15 cellular contexts compared by ENCODE assay signal in genomic region chr10:3931901-3932300, GRCh38.
DNase-seq lines count a peak whose midpoint lies in the region; ATAC-seq and TF ChIP-seq lines count a peak whose summit lies in the region.
"Had no signal": no experiment of that assay in that cellular context is flagged by ENCODE, and none has a peak within 500 bp of the region (broad histone marks: within the 10 kb centered on the region; RNA-seq: fewer than 3 reads in every experiment).

No MANE protein-coding gene starts in this region.

- TF ChIP-seq CTCF in Panc1 (IDR thresholded peaks at IDR 0.05), result no peak

- no peak for DNase-seq in activated CD4-positive, alpha-beta memory T cell treated with anti-CD3 and anti-CD28 coated beads for 36 hours
- no peak for DNase-seq in activated CD4-positive, alpha-beta memory T cell treated with anti-CD3 and anti-CD28 coated beads, Interleukin-2, amount 10 ng/mL, durations not matched to agents 7 days and 5 days
- DNase-seq in Panc1 (ENCODE audit: low read depth, low spot score), result no peak
- DNase-seq in activated T-helper 1 cell treated with anti-CD3 and anti-CD28 coated beads, Interleukin-12 subunit alpha, Interleukin-12 subunit beta, Interleukin-2, Interleukin-4 antibody, amounts not matched to agents 30 ng/mL and 10 ng/mL and 1 ng/mL, durations not matched to agents 14 hours and 24 hours and 36 hours (ENCODE audit: low spot score), result no peak
- DNase-seq in neuronal stem cell (ENCODE audit: low spot score), result no peak
- no peak for DNase-seq in AML-193 (lab: John Stamatoyannopoulos, UW)
- DNase-seq in retina, result no peak
- DNase-seq: DMS79 treated with DMSO at 0.1 percent for 48 hours, IMR-90, NCI-H1417 treated with DMSO at 0.1 percent for 48 hours, NCI-H187 treated with DMSO at 0.1 percent for 48 hours, NCI-H2227 treated with DMSO at 0.1 percent for 48 hours, NCI-H524 treated with DMSO at 0.1 percent for 48 hours, RPMI8226 had no signal

- H3K4me3 Mint-ChIP-seq in activated CD4-positive, alpha-beta memory T cell treated with anti-CD3 and anti-CD28 coated beads for 36 hours, result no peak overlapping the region
- no peak overlapping the region for H3K4me3 Mint-ChIP-seq in activated CD4-positive, alpha-beta memory T cell treated with anti-CD3 and anti-CD28 coated beads, Interleukin-2, amount 10 ng/mL, durations not matched to agents 7 days and 5 days
- peak overlapping the region; percentile 13 for H3K4me3 Mint-ChIP-seq in activated T-helper 1 cell treated with anti-CD3 and anti-CD28 coated beads, Interleukin-12 subunit alpha, Interleukin-12 subunit beta, Interleukin-2, Interleukin-4 antibody, amounts not matched to agents 30 ng/mL and 10 ng/mL and 1 ng/mL, durations not matched to agents 14 hours and 24 hours and 36 hours

- CTCF ChIA-PET in activated CD4-positive, alpha-beta memory T cell treated with anti-CD3 and anti-CD28 coated beads for 36 hours (lab: Charles Lee), result no interaction called here
- CTCF ChIA-PET in activated CD4-positive, alpha-beta memory T cell treated with anti-CD3 and anti-CD28 coated beads, Interleukin-2, amount 10 ng/mL, durations not matched to agents 7 days and 5 days (lab: Charles Lee), result interaction anchor here (0.6 to 0.7 kb wide), 2 partner anchors 15 to 191 kb away, joined by 3 to 5 read pairs; no protein-coding TSS in a partner anchor
- CTCF ChIA-PET in Panc1 (lab: Charles Lee), result no interaction called here

- no peak overlapping the region for H2BK12ac ChIP-seq in neuronal stem cell (ENCODE audit: low read length)

- H3K36me3 ChIP-seq in Panc1 (ENCODE audit: control insufficient read depth, insufficient read depth, low read length) (no peaks in the 10 kb centered on the region), neuronal stem cell (replicated peaks in 1 of 2; ENCODE audit: control insufficient read depth in 2 of 2, insufficient read depth in 2 of 2, low read length in 2 of 2) (no peaks in the 10 kb centered on the region)

- no peak overlapping the region for H2BK120ac ChIP-seq in neuronal stem cell (ENCODE audit: low read depth, low read length)

- POLR2A ChIA-PET in activated CD4-positive, alpha-beta memory T cell treated with anti-CD3 and anti-CD28 coated beads for 36 hours (lab: Charles Lee), result interaction anchor here (1.1 to 1.2 kb wide), 2 partner anchors 121 to 191 kb away, joined by 3 read pairs; no protein-coding TSS in a partner anchor
- POLR2A ChIA-PET in activated CD4-positive, alpha-beta memory T cell treated with anti-CD3 and anti-CD28 coated beads, Interleukin-2, amount 10 ng/mL, durations not matched to agents 7 days and 5 days (lab: Charles Lee), result interaction anchor here (0.6 to 7.4 kb wide), 6 partner anchors 14 to 148 kb away, joined by 3 to 74 read pairs (median 3); partner anchors contain the start of gene KLF6
- POLR2A ChIA-PET in Panc1 (lab: Charles Lee), result no interaction called here

- no peak overlapping the region for H3K14ac ChIP-seq in neuronal stem cell (ENCODE audit: low read length)

- H3K23ac ChIP-seq in neuronal stem cell (ENCODE audit: low read depth, low read length, poor library complexity), result no peak overlapping the region

- no peak overlapping the region for H4K8ac ChIP-seq in neuronal stem cell (ENCODE audit: low read depth, low read length)

- H3K4me3 ChIP-seq in Panc1 (ENCODE audit: low read depth in 2 of 2, low read length in 2 of 2), result no peak overlapping the region
- H3K4me3 ChIP-seq in neuronal stem cell (ENCODE audit: low read length in 2 of 2), result no peak overlapping the region

- no peak overlapping the region for H3K9ac ChIP-seq in neuronal stem cell (ENCODE audit: low read depth, low read length, poor library complexity)

- H3K79me1 ChIP-seq in neuronal stem cell (ENCODE audit: low read depth, low read length), result no peaks in the 10 kb centered on the region

- no peak overlapping the region for H2BK15ac ChIP-seq in neuronal stem cell (ENCODE audit: low read length)

- WGBS in neuronal stem cell (ENCODE audit: extremely low coverage in 2 of 2, insufficient read length in 2 of 2, insufficient replicate concordance in 1 of 2), 2 donors, result no CpG with 5 or more reads among the region's 7 CpGs

- H3K36me3 Mint-ChIP-seq in activated CD4-positive, alpha-beta memory T cell treated with anti-CD3 and anti-CD28 coated beads for 36 hours, result no peaks in the 10 kb centered on the region
- H3K36me3 Mint-ChIP-seq in activated CD4-positive, alpha-beta memory T cell treated with anti-CD3 and anti-CD28 coated beads, Interleukin-2, amount 10 ng/mL, durations not matched to agents 7 days and 5 days (ENCODE audit: low read depth), result peaks cover 24% of the 10 kb centered on the region
- H3K36me3 Mint-ChIP-seq in activated T-helper 1 cell treated with anti-CD3 and anti-CD28 coated beads, Interleukin-12 subunit alpha, Interleukin-12 subunit beta, Interleukin-2, Interleukin-4 antibody, amounts not matched to agents 30 ng/mL and 10 ng/mL and 1 ng/mL, durations not matched to agents 14 hours and 24 hours and 36 hours (ENCODE audit: low read depth), result peaks cover 9% of the 10 kb centered on the region

- H3K9me3 ChIP-seq in Panc1 (ENCODE audit: control insufficient read depth, insufficient read depth, low read depth, low read length) (peaks cover 12% of the 10 kb centered on the region; the same call in 1 of the 2 replicates), neuronal stem cell (replicated peaks in 1 of 2; ENCODE audit: control insufficient read depth in 2 of 2, insufficient read depth in 1 of 2, low read depth in 1 of 2, low read length in 2 of 2) (no peaks in the 10 kb centered on the region)

- H3K4ac ChIP-seq in neuronal stem cell (ENCODE audit: low read length), result no peak overlapping the region

- no peaks in the 10 kb centered on the region for H3K27me3 ChIP-seq in Panc1 (ENCODE audit: control insufficient read depth, insufficient read depth, low read length)
- no peaks in the 10 kb centered on the region for H3K27me3 ChIP-seq in neuronal stem cell (ENCODE audit: control insufficient read depth in 3 of 3, insufficient read depth in 3 of 3, low read depth in 1 of 3, low read length in 3 of 3)

- no peak overlapping the region for H2BK5ac ChIP-seq in neuronal stem cell (ENCODE audit: low read length)

- no peaks in the 10 kb centered on the region for H3K27me3 Mint-ChIP-seq in activated CD4-positive, alpha-beta memory T cell treated with anti-CD3 and anti-CD28 coated beads for 36 hours
- no peaks in the 10 kb centered on the region for H3K27me3 Mint-ChIP-seq in activated CD4-positive, alpha-beta memory T cell treated with anti-CD3 and anti-CD28 coated beads, Interleukin-2, amount 10 ng/mL, durations not matched to agents 7 days and 5 days
- no peaks in the 10 kb centered on the region for H3K27me3 Mint-ChIP-seq in activated T-helper 1 cell treated with anti-CD3 and anti-CD28 coated beads, Interleukin-12 subunit alpha, Interleukin-12 subunit beta, Interleukin-2, Interleukin-4 antibody, amounts not matched to agents 30 ng/mL and 10 ng/mL and 1 ng/mL, durations not matched to agents 14 hours and 24 hours and 36 hours (ENCODE audit: insufficient read depth)

- H3K27ac Mint-ChIP-seq in activated CD4-positive, alpha-beta memory T cell treated with anti-CD3 and anti-CD28 coated beads for 36 hours, result peak overlapping the region; percentile 55
- H3K27ac Mint-ChIP-seq in activated CD4-positive, alpha-beta memory T cell treated with anti-CD3 and anti-CD28 coated beads, Interleukin-2, amount 10 ng/mL, durations not matched to agents 7 days and 5 days, result no peak overlapping the region
- H3K27ac Mint-ChIP-seq in activated T-helper 1 cell treated with anti-CD3 and anti-CD28 coated beads, Interleukin-12 subunit alpha, Interleukin-12 subunit beta, Interleukin-2, Interleukin-4 antibody, amounts not matched to agents 30 ng/mL and 10 ng/mL and 1 ng/mL, durations not matched to agents 14 hours and 24 hours and 36 hours, result peak overlapping the region; percentile 32

- H3K4me1 ChIP-seq in Panc1 (ENCODE audit: control insufficient read depth, insufficient read depth, low read length) (peaks cover 4% of the 10 kb centered on the region; the same call in 1 of the 2 replicates), neuronal stem cell (ENCODE audit: control insufficient read depth in 2 of 2, insufficient read depth in 1 of 2, low read depth in 1 of 2, low read length in 2 of 2) (no peaks in the 10 kb centered on the region)

- no peak for ATAC-seq in Panc1

- peak overlapping the region; percentile 58 for H2AK5ac ChIP-seq in neuronal stem cell (ENCODE audit: low read depth, low read length)

- H3K9me3 Mint-ChIP-seq in activated CD4-positive, alpha-beta memory T cell treated with anti-CD3 and anti-CD28 coated beads for 36 hours, result no peaks in the 10 kb centered on the region
- H3K9me3 Mint-ChIP-seq in activated CD4-positive, alpha-beta memory T cell treated with anti-CD3 and anti-CD28 coated beads, Interleukin-2, amount 10 ng/mL, durations not matched to agents 7 days and 5 days, result peaks cover 6% of the 10 kb centered on the region
- H3K9me3 Mint-ChIP-seq in activated T-helper 1 cell treated with anti-CD3 and anti-CD28 coated beads, Interleukin-12 subunit alpha, Interleukin-12 subunit beta, Interleukin-2, Interleukin-4 antibody, amounts not matched to agents 30 ng/mL and 10 ng/mL and 1 ng/mL, durations not matched to agents 14 hours and 24 hours and 36 hours, result peaks cover 8% of the 10 kb centered on the region

- no peak overlapping the region for H3K18ac ChIP-seq in neuronal stem cell (ENCODE audit: low read length)

- intact Hi-C loops in activated CD4-positive, alpha-beta memory T cell treated with anti-CD3 and anti-CD28 coated beads for 36 hours (cut with micrococcal nuclease), result no loop called here
- intact Hi-C loops in Panc1 (cut with micrococcal nuclease; ENCODE audit: unreplicated experiment), result no loop called here
- intact Hi-C loops in activated T-helper 1 cell treated with anti-CD3 and anti-CD28 coated beads, Interleukin-12 subunit alpha, Interleukin-12 subunit beta, Interleukin-2, Interleukin-4 antibody, amounts not matched to agents 30 ng/mL and 10 ng/mL and 1 ng/mL, durations not matched to agents 14 hours and 24 hours and 36 hours (cut with micrococcal nuclease), result loop anchor here (5.0 to 10.0 kb wide), 2 partner anchors 325 to 613 kb away; no protein-coding TSS in a partner anchor

- H3K4me1 Mint-ChIP-seq in activated CD4-positive, alpha-beta memory T cell treated with anti-CD3 and anti-CD28 coated beads for 36 hours (ENCODE audit: low read depth), result peaks cover 55% of the 10 kb centered on the region
- H3K4me1 Mint-ChIP-seq in activated CD4-positive, alpha-beta memory T cell treated with anti-CD3 and anti-CD28 coated beads, Interleukin-2, amount 10 ng/mL, durations not matched to agents 7 days and 5 days, result peaks cover 55% of the 10 kb centered on the region
- peaks cover 68% of the 10 kb centered on the region for H3K4me1 Mint-ChIP-seq in activated T-helper 1 cell treated with anti-CD3 and anti-CD28 coated beads, Interleukin-12 subunit alpha, Interleukin-12 subunit beta, Interleukin-2, Interleukin-4 antibody, amounts not matched to agents 30 ng/mL and 10 ng/mL and 1 ng/mL, durations not matched to agents 14 hours and 24 hours and 36 hours (ENCODE audit: low read depth)

- no peak overlapping the region for H4K91ac ChIP-seq in neuronal stem cell (ENCODE audit: low read depth, low read length, poor library complexity)

- H2AFZ ChIP-seq in neuronal stem cell (ENCODE audit: low read length), result no peak overlapping the region

- BruUV-seq in Panc1 (replicated peaks; lab: Mats Ljungman, UMichigan), result no TSS peak

- in situ Hi-C loops in Panc1 (cut with HindIII; ENCODE audit: low pct_unique_long_range_greater_than_20kb, low sequenced_read_pairs), result no loop called here

- H3K27ac ChIP-seq in Panc1 (ENCODE audit: low read length), result peak overlapping the region; percentile 78
- no peak overlapping the region for H3K27ac ChIP-seq in neuronal stem cell (replicated peaks; ENCODE audit: low read length)
- H3K27ac ChIP-seq: C4-2B had no signal

- H3K4me2 ChIP-seq in neuronal stem cell (ENCODE audit: insufficient read depth, low read length, poor library complexity, severe bottlenecking), result no peak overlapping the region
